In genomic region chr16:4981473-4981872, GRCh38 we compare ENCODE assay signal across 17 cellular contexts. TPM values are rescaled to one million over a fixed set of nuclear protein-coding genes. Genes with fewer than 3 reads are reported as not detected.
A peak's percentile ranks its signal among the peaks of the same experiment; 100 is the strongest.
DNase-seq lines count a peak whose midpoint lies in the region; ATAC-seq and TF ChIP-seq lines count a peak whose summit lies in the region.
"Had no signal": no experiment of that assay in that cellular context is flagged by ENCODE, and none has a peak within 500 bp of the region (broad histone marks: within the 10 kb centered on the region; RNA-seq: fewer than 3 reads in every experiment).

No MANE protein-coding gene starts in this region.

- H3K4me3 ChIP-seq in cardiac muscle cell (no peak overlapping the region), skeletal muscle tissue (ENCODE audit: low read length in 3 of 3) (peak overlapping the region; percentile 32 to 70 (median 48))
- H3K4me3 ChIP-seq: BLaER1 had no signal

- H3K4me1 ChIP-seq in cardiac muscle cell (ENCODE audit: low read depth): peaks cover 9% of the 10 kb centered on the region
- H3K4me1 ChIP-seq in skeletal muscle tissue (ENCODE audit: control insufficient read depth in 3 of 3, insufficient read depth in 3 of 3, low read length in 3 of 3): peaks cover 27 to 42% (median 40%) of the 10 kb centered on the region in 3 donors

- TF ChIP-seq CTCF in cardiac muscle cell (IDR thresholded peaks at IDR 0.05; ENCODE audit: low read depth, low read length): no peak

- H3K9ac ChIP-seq in skeletal muscle tissue (ENCODE audit: low read depth in 1 of 3, low read length in 3 of 3): peak overlapping the region; percentile 77 to 93 (median 87)
- H3K9ac ChIP-seq: BLaER1, KMS-11 had no signal

- intact Hi-C loops in left ventricle myocardium superior (cut with micrococcal nuclease): no loop called here

- H3K27ac ChIP-seq in cardiac muscle cell: peak overlapping the region; percentile 49
- peak overlapping the region; percentile 78 for H3K27ac ChIP-seq in caudate nucleus (ENCODE audit: low read depth, low read length)
- peak overlapping the region; percentile 72 for H3K27ac ChIP-seq in layer of hippocampus (ENCODE audit: low read depth, low read length)
- H3K27ac ChIP-seq in skeletal muscle tissue (ENCODE audit: low read depth, low read length): peak overlapping the region; percentile 98
- H3K27ac ChIP-seq: 22Rv1, BLaER1, KMS-11 had no signal

- H3K36me3 ChIP-seq in cardiac muscle cell (no peaks in the 10 kb centered on the region), skeletal muscle tissue (ENCODE audit: control insufficient read depth in 3 of 3, insufficient read depth in 3 of 3, low read length in 3 of 3) (no peaks in the 10 kb centered on the region)
- H3K36me3 ChIP-seq: BLaER1 had no signal

- DNase-seq in cardiac muscle cell (ENCODE audit: low read depth in 1 of 2, low spot score in 1 of 2) (no peak), left ventricle myocardium superior (no peak), caudate nucleus (lab: John Stamatoyannopoulos, UW) (peak in 6 of 61 donors; percentile 22 to 45 (median 30)), activated gamma-delta T cell (lab: John Stamatoyannopoulos, UW) (no peak), DMS79 (lab: John Stamatoyannopoulos, UW) (no peak), cerebellar cortex (ENCODE audit: low spot score) (no peak)
- DNase-seq: DND-41, GOT3, HFFc6, NCI-H1092, NCI-H2081 treated with DMSO at 0.1 percent for 48 hours, NCI-H510A had no signal

- H3K27me3 ChIP-seq in cardiac muscle cell (peaks cover 13% of the 10 kb centered on the region), layer of hippocampus (ENCODE audit: control insufficient read depth, insufficient read depth, low read length) (no peaks in the 10 kb centered on the region), skeletal muscle tissue (ENCODE audit: control insufficient read depth in 3 of 3, insufficient read depth in 3 of 3, low read length in 3 of 3) (no peaks in the 10 kb centered on the region)
- H3K27me3 ChIP-seq: BLaER1 had no signal

- no peak for ATAC-seq in left ventricle myocardium superior

- H3K9me3 ChIP-seq in cardiac muscle cell (ENCODE audit: low read depth): no peaks in the 10 kb centered on the region
- H3K9me3 ChIP-seq in skeletal muscle tissue (ENCODE audit: control insufficient read depth in 3 of 3, low read length in 3 of 3): peaks cover 0 to 2% (median 0%) of the 10 kb centered on the region in 3 donors
- H3K9me3 ChIP-seq: BLaER1 had no signal

RNA-seq across cellular contexts. Expression of gene SEC14L5, which starts 23.3 kb away (rescaled TPM):
- 0.21 and 0.35 TPM in 2 replicates for total RNA-seq in cardiac muscle cell
- not detected in 2 replicates for polyA plus RNA-seq in cardiac muscle cell
- 31.4 TPM for total RNA-seq in left ventricle myocardium superior
- 1.0 TPM for total RNA-seq in skeletal muscle tissue
- total RNA-seq: HFFc6 had no signal

RNA-seq across cellular contexts. Expression of gene PPL, which starts 44.5 kb away (rescaled TPM):
- total RNA-seq in cardiac muscle cell (6.4 and 10.8 TPM in 2 replicates), left ventricle myocardium superior (18.4 TPM), skeletal muscle tissue (1.6 TPM)
- 7.5 and 8.4 TPM in 2 replicates for polyA plus RNA-seq in cardiac muscle cell

RNA-seq across cellular contexts. Expression of gene NAGPA, which starts 52.3 kb away (rescaled TPM):
- 23.0 and 24.6 TPM in 2 replicates for total RNA-seq in cardiac muscle cell
- 9.8 and 10.8 TPM in 2 replicates for polyA plus RNA-seq in cardiac muscle cell
- total RNA-seq in left ventricle myocardium superior: 6.1 TPM
- total RNA-seq in skeletal muscle tissue: 5.2 TPM

Comparison
In these comparisons a context has a peak if more than half of its experiments do, and no peak if none do; other contexts are left out.
1. RNA of gene SEC14L5, which starts 23.3 kb away (total RNA-seq): 31.4 TPM in left ventricle myocardium superior (single experiment); 1.0 TPM in skeletal muscle tissue (single experiment) and 0.21 to 0.35 TPM in cardiac muscle cell; every median in the first group is over 10 times any median in the second.
2. Peak in every context shown above with its lines, with median percentiles within 50 percentile points of each other: H3K27ac ChIP-seq.